11 cellular contexts compared by ENCODE assay signal in genomic region chr5:963310-963672, GRCh38. TPM values are rescaled to one million over a fixed set of nuclear protein-coding genes. Genes with fewer than 3 reads are reported as not detected.
DNase-seq lines count a peak whose midpoint lies in the region; ATAC-seq, FAIRE-seq and TF ChIP-seq lines count a peak whose summit lies in the region.
"Had no signal": no experiment of that assay in that cellular context is flagged by ENCODE, and none has a peak within 500 bp of the region (broad histone marks: within the 10 kb centered on the region; RNA-seq: fewer than 3 reads in every experiment).

No MANE protein-coding gene starts in this region.

- H3K27me3 Mint-ChIP-seq in activated CD4-positive, alpha-beta memory T cell treated with anti-CD3 and anti-CD28 coated beads, Interleukin-2, amount 10 ng/mL, durations not matched to agents 7 days and 5 days, result peaks cover 23% of the 10 kb centered on the region
- H3K27me3 Mint-ChIP-seq in natural killer cell (ENCODE audit: low read depth in 2 of 2), result peaks cover 25% of the 10 kb centered on the region in 2 donors

- POLR2A ChIA-PET in activated CD4-positive, alpha-beta memory T cell treated with anti-CD3 and anti-CD28 coated beads, Interleukin-2, amount 10 ng/mL, durations not matched to agents 7 days and 5 days (lab: Charles Lee), result no interaction called here

- CTCF ChIA-PET in activated CD4-positive, alpha-beta memory T cell treated with anti-CD3 and anti-CD28 coated beads, Interleukin-2, amount 10 ng/mL, durations not matched to agents 7 days and 5 days (lab: Charles Lee), result interaction anchor here (0.7 to 1.3 kb wide), 2 partner anchors 13 to 42 kb away, joined by 3 to 4 read pairs; no protein-coding TSS in a partner anchor

- peaks cover 4% of the 10 kb centered on the region for H3K36me3 Mint-ChIP-seq in activated CD4-positive, alpha-beta memory T cell treated with anti-CD3 and anti-CD28 coated beads, Interleukin-2, amount 10 ng/mL, durations not matched to agents 7 days and 5 days (ENCODE audit: low read depth)
- no peaks in the 10 kb centered on the region for H3K36me3 Mint-ChIP-seq in natural killer cell
- H3K36me3 Mint-ChIP-seq: IgD-negative memory B cell had no signal

- DNase-seq in activated CD4-positive, alpha-beta memory T cell treated with anti-CD3 and anti-CD28 coated beads, Interleukin-2, amount 10 ng/mL, durations not matched to agents 7 days and 5 days, result no peak
- DNase-seq in natural killer cell, result no peak
- DNase-seq in HTR-8/SVneo (ENCODE audit: insufficient read length, low spot score), result no peak
- DNase-seq in SKM-1 (lab: John Stamatoyannopoulos, UW; ENCODE audit: unreplicated experiment), result no peak
- no peak for DNase-seq in stimulated activated CD4-positive, alpha-beta T cell treated with anti-CD3 and anti-CD28 coated beads, Interleukin-2, amount 100 ng/mL, for 24 hours
- DNase-seq: body of pancreas, kidney glomerular epithelial cell, NCI-H2227 treated with DMSO at 0.1 percent for 48 hours had no signal

- H3K4me1 Mint-ChIP-seq in activated CD4-positive, alpha-beta memory T cell treated with anti-CD3 and anti-CD28 coated beads, Interleukin-2, amount 10 ng/mL, durations not matched to agents 7 days and 5 days, result peaks cover 53% of the 10 kb centered on the region
- peaks cover 28 to 37% of the 10 kb centered on the region in 2 donors for H3K4me1 Mint-ChIP-seq in natural killer cell

- no peak for TF ChIP-seq CTCF in natural killer cell (IDR thresholded peaks at IDR 0.05)

- H3K4me3 Mint-ChIP-seq in activated CD4-positive, alpha-beta memory T cell treated with anti-CD3 and anti-CD28 coated beads, Interleukin-2, amount 10 ng/mL, durations not matched to agents 7 days and 5 days, result peak overlapping the region; percentile 64
- H3K4me3 Mint-ChIP-seq in natural killer cell, result peak overlapping the region; percentile 66

- no peaks in the 10 kb centered on the region for H3K9me3 Mint-ChIP-seq in activated CD4-positive, alpha-beta memory T cell treated with anti-CD3 and anti-CD28 coated beads, Interleukin-2, amount 10 ng/mL, durations not matched to agents 7 days and 5 days
- no peaks in the 10 kb centered on the region for H3K9me3 Mint-ChIP-seq in natural killer cell
- H3K9me3 Mint-ChIP-seq: IgD-negative memory B cell had no signal

- H3K27ac Mint-ChIP-seq in activated CD4-positive, alpha-beta memory T cell treated with anti-CD3 and anti-CD28 coated beads, Interleukin-2, amount 10 ng/mL, durations not matched to agents 7 days and 5 days, result peak overlapping the region; percentile 96
- H3K27ac Mint-ChIP-seq in natural killer cell, result peak overlapping the region; percentile 68 to 87
- H3K27ac Mint-ChIP-seq: IgD-negative memory B cell had no signal

- intact Hi-C loops in natural killer cell (cut with micrococcal nuclease), result loop anchor here (5.0 kb wide), 1 partner anchor 44 kb away; the partner anchor contains the start of gene NKD2

- ATAC-seq in GM18867 (IDR thresholded peaks at IDR 0.05; ENCODE audit: unreplicated experiment) (peak; percentile 35), HG02840 (IDR thresholded peaks at IDR 0.05; ENCODE audit: low FRiP score, unreplicated experiment) (peak; percentile 26), natural killer cell (no peak)

- FAIRE-seq in HTR-8/SVneo (lab: Jason Lieb, UNC), result no peak

RNA-seq across cellular contexts. Expression of gene NKD2, which starts 45.3 kb away (rescaled TPM):
- 1 to 10 TPM; 3.6 to 3.7 TPM for total RNA-seq in activated CD4-positive, alpha-beta memory T cell treated with anti-CD3 and anti-CD28 coated beads, Interleukin-2, amount 10 ng/mL, durations not matched to agents 7 days and 5 days
- not detected for total RNA-seq in natural killer cell

Comparison
In these comparisons a context has a peak if more than half of its experiments do, and no peak if none do; other contexts are left out.
1. ATAC-seq: peak in GM18867 (single experiment) and HG02840 (single experiment); none in natural killer cell (0 of 3).